In genomic region chr3:157311633-157312365, GRCh38 we compare ENCODE assay signal across 16 cellular contexts.
DNase-seq lines count a peak whose midpoint lies in the region; TF ChIP-seq lines count a peak whose summit lies in the region.
"Had no signal": no experiment of that assay in that cellular context is flagged by ENCODE, and none has a peak within 500 bp of the region (broad histone marks: within the 10 kb centered on the region; RNA-seq: fewer than 3 reads in every experiment).

No MANE protein-coding gene starts in this region.

- POLR2A ChIA-PET in A673 (lab: Charles Lee; ENCODE audit: low non-redundant PET): no interaction called here

- H3K27me3 ChIP-seq in A673 (replicated peaks; ENCODE audit: insufficient read depth, low read depth, low read length, poor library complexity): no peaks in the 10 kb centered on the region
- H3K27me3 ChIP-seq in left ventricle myocardium inferior (ENCODE audit: low read depth): no peaks in the 10 kb centered on the region
- H3K27me3 ChIP-seq in colonic mucosa: no peaks in the 10 kb centered on the region
- H3K27me3 ChIP-seq: left lung had no signal

- TF ChIP-seq CTCF in A673 (conservative IDR thresholded peaks at IDR 0.05; ENCODE audit: low read depth, low read length) (no peak), left ventricle myocardium inferior (IDR thresholded peaks at IDR 0.05; ENCODE audit: borderline replicate concordance) (no peak), colonic mucosa (IDR thresholded peaks at IDR 0.05) (no peak)

- no TSS peak for BruUV-seq in A673 (replicated peaks; lab: Mats Ljungman, UMichigan)

- intact Hi-C loops in A673 (cut with micrococcal nuclease; ENCODE audit: unreplicated experiment): no loop called here
- intact Hi-C loops in left ventricle myocardium inferior (cut with micrococcal nuclease): no loop called here
- intact Hi-C loops in colonic mucosa (cut with DNase I): no loop called here

- H3K4me1 ChIP-seq in A673 (ENCODE audit: insufficient read depth, low read length, poor library complexity, severe bottlenecking) (peaks cover 43% of the 10 kb centered on the region), left ventricle myocardium inferior (no peaks in the 10 kb centered on the region), colonic mucosa (no peaks in the 10 kb centered on the region)
- H3K4me1 ChIP-seq: left lung, parathyroid adenoma had no signal

- H3K4me3 ChIP-seq in A673 (ENCODE audit: low read depth, low read length, poor library complexity, severe bottlenecking): no peak overlapping the region
- H3K4me3 ChIP-seq in left ventricle myocardium inferior: no peak overlapping the region
- no peak overlapping the region for H3K4me3 ChIP-seq in colonic mucosa
- H3K4me3 ChIP-seq: left lung had no signal

- no peaks in the 10 kb centered on the region for H3K9me3 ChIP-seq in A673 (ENCODE audit: low read depth, low read length, poor library complexity, severe bottlenecking)
- H3K9me3 ChIP-seq in left ventricle myocardium inferior (replicated peaks): no peaks in the 10 kb centered on the region
- H3K9me3 ChIP-seq in colonic mucosa: no peaks in the 10 kb centered on the region
- H3K9me3 ChIP-seq: left lung had no signal

- no peaks in the 10 kb centered on the region for H3K36me3 ChIP-seq in A673 (ENCODE audit: insufficient read depth, low read length, poor library complexity, severe bottlenecking)
- no peaks in the 10 kb centered on the region for H3K36me3 ChIP-seq in left ventricle myocardium inferior
- H3K36me3 ChIP-seq in colonic mucosa: no peaks in the 10 kb centered on the region
- H3K36me3 ChIP-seq: left lung, WERI-Rb-1 had no signal

- H3K27ac ChIP-seq in A673 (ENCODE audit: low read depth, low read length, poor library complexity, severe bottlenecking) (peak overlapping the region; percentile 86), left ventricle myocardium inferior (replicated peaks) (peak overlapping the region; percentile 16), colonic mucosa (no peak overlapping the region)
- H3K27ac ChIP-seq: left lung, parathyroid adenoma, WERI-Rb-1 had no signal

- peak; percentile 85 for DNase-seq in A673 (ENCODE audit: low spot score)
- DNase-seq in HT1080 (ENCODE audit: low read depth): peak; percentile 28
- peak; percentile 44 for DNase-seq in astrocyte of the hippocampus (ENCODE audit: low read depth, low spot score)
- no peak for DNase-seq in left ventricle myocardium inferior
- no peak for DNase-seq in colonic mucosa
- DNase-seq in KG1 (lab: John Stamatoyannopoulos, UW): no peak
- no peak for DNase-seq in NCI-H2171 (lab: John Stamatoyannopoulos, UW)
- no peak for DNase-seq in inferior parietal cortex (ENCODE audit: extremely low spot score)
- DNase-seq: activated T-cell treated with anti-CD3 and anti-CD28 coated beads, Interleukin-2, amount 50 U/mL, for 4 hours; caudate nucleus; GDM1; left lung; NCI-H2171 treated with DMSO at 0.1 percent for 48 hours; substantia nigra; WERI-Rb-1 had no signal

- CTCF ChIA-PET in A673 (lab: Charles Lee): no interaction called here

- H3K9ac ChIP-seq in colonic mucosa (ENCODE audit: low read depth in 2 of 2, low read length in 2 of 2): no peak overlapping the region
- H3K9ac ChIP-seq: parathyroid adenoma had no signal

Comparison
In these comparisons a context has a peak if more than half of its experiments do, and no peak if none do; other contexts are left out.
1. DNase-seq: peak in A673 (single experiment), HT1080 (single experiment) and astrocyte of the hippocampus (single experiment); none in left ventricle myocardium inferior (single experiment), colonic mucosa (single experiment), KG1 (single experiment), NCI-H2171 (single experiment) and inferior parietal cortex (single experiment).